In the genomic region with DNA sequence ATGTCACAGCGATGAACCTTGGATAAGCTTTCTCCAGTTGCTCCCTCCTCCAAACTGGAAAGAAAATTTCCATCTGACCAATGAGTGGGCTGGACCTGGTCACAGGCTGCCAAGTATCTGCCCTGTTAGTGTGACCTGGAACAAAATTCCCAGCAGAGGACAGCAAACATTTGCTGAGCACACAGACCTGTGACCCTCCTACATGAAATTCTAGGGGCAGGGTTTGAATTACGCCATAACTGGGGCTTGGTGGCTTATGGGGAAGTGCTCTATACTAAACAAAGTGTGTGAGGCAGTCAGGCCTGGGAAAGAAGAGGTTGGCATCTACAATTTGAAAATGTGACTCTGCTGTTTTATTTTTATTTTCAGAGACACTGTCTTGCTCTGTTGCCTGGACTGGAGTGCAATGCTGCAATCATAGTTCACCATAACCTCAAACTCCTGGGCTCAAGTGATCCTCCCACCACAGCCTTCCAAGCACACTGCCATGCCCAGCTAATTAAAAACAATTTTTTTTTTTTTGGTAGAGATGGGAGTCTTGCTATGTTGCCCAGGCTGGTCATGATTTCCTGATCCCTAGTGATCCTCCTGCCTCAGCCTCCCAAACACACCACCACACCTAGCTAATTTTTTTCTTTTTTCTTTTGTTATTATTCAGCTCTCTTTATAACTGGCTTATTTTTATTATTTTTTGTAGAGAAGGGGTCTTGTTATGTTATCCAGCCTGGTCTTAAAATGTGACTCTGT, we compare ENCODE assay signal across 1 cellular context.
TF ChIP-seq lines count a peak whose summit lies in the region.

No MANE protein-coding gene starts in this region.

TF ChIP-seq in HepG2, 621 proteins besides CTCF, POLR2A, EP300 and RAD21 (continued from another document):
- TF ChIP-seq, protein P1, sequence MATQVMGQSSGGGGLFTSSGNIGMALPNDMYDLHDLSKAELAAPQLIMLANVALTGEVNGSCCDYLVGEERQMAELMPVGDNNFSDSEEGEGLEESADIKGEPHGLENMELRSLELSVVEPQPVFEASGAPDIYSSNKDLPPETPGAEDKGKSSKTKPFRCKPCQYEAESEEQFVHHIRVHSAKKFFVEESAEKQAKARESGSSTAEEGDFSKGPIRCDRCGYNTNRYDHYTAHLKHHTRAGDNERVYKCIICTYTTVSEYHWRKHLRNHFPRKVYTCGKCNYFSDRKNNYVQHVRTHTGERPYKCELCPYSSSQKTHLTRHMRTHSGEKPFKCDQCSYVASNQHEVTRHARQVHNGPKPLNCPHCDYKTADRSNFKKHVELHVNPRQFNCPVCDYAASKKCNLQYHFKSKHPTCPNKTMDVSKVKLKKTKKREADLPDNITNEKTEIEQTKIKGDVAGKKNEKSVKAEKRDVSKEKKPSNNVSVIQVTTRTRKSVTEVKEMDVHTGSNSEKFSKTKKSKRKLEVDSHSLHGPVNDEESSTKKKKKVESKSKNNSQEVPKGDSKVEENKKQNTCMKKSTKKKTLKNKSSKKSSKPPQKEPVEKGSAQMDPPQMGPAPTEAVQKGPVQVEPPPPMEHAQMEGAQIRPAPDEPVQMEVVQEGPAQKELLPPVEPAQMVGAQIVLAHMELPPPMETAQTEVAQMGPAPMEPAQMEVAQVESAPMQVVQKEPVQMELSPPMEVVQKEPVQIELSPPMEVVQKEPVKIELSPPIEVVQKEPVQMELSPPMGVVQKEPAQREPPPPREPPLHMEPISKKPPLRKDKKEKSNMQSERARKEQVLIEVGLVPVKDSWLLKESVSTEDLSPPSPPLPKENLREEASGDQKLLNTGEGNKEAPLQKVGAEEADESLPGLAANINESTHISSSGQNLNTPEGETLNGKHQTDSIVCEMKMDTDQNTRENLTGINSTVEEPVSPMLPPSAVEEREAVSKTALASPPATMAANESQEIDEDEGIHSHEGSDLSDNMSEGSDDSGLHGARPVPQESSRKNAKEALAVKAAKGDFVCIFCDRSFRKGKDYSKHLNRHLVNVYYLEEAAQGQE (IDR thresholded peaks at IDR 0.05; ENCODE audit: borderline replicate concordance in 1 of 2, low read depth in 1 of 2, low read length in 2 of 2): peak in 1 of 2 experiments; percentile 69; a peak in 1 of 4 replicates
- TF ChIP-seq DNMT3B (CRISPR knock-in tag; conservative IDR thresholded peaks at IDR 0.05) (no peak), ZNF772 (CRISPR knock-in tag; IDR thresholded peaks at IDR 0.05) (peak; percentile 65; the same call in 1 of the 2 replicates), ZC3H4 (CRISPR knock-in tag; IDR thresholded peaks at IDR 0.05; ENCODE audit: borderline replicate concordance) (no peak), ZFYVE20 (CRISPR knock-in tag; IDR thresholded peaks at IDR 0.05; ENCODE audit: borderline replicate concordance, low read depth) (no peak), FOXP1 (IDR thresholded peaks at IDR 0.05) (no peak), FOXP1 (CRISPR knock-in tag; IDR thresholded peaks at IDR 0.05) (peak; percentile 89), TGIF2 (CRISPR knock-in tag; IDR thresholded peaks at IDR 0.05) (no peak; the same call in 1 of the 2 replicates), FOXA3 (CRISPR knock-in tag; IDR thresholded peaks at IDR 0.05) (peak; percentile 95), GABPA (IDR thresholded peaks at IDR 0.05; ENCODE audit: low read depth, low read length) (no peak), GABPA (CRISPR knock-in tag; IDR thresholded peaks at IDR 0.05; ENCODE audit: low read depth) (peak; percentile 74), ARNT (IDR thresholded peaks at IDR 0.05) (no peak), MBNL3 (CRISPR knock-in tag; conservative IDR thresholded peaks at IDR 0.05) (no peak)
- TF ChIP-seq, protein P2, sequence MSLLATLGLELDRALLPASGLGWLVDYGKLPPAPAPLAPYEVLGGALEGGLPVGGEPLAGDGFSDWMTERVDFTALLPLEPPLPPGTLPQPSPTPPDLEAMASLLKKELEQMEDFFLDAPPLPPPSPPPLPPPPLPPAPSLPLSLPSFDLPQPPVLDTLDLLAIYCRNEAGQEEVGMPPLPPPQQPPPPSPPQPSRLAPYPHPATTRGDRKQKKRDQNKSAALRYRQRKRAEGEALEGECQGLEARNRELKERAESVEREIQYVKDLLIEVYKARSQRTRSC (CRISPR knock-in tag; IDR thresholded peaks at IDR 0.05; ENCODE audit: low read depth): no peak
- TF ChIP-seq, protein P3, sequence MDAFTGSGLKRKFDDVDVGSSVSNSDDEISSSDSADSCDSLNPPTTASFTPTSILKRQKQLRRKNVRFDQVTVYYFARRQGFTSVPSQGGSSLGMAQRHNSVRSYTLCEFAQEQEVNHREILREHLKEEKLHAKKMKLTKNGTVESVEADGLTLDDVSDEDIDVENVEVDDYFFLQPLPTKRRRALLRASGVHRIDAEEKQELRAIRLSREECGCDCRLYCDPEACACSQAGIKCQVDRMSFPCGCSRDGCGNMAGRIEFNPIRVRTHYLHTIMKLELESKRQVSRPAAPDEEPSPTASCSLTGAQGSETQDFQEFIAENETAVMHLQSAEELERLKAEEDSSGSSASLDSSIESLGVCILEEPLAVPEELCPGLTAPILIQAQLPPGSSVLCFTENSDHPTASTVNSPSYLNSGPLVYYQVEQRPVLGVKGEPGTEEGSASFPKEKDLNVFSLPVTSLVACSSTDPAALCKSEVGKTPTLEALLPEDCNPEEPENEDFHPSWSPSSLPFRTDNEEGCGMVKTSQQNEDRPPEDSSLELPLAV (CRISPR knock-in tag; conservative IDR thresholded peaks at IDR 0.05; ENCODE audit: low read depth): no peak
- TF ChIP-seq, protein P4, sequence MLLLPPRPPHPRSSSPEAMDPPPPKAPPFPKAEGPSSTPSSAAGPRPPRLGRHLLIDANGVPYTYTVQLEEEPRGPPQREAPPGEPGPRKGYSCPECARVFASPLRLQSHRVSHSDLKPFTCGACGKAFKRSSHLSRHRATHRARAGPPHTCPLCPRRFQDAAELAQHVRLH (CRISPR knock-in tag; IDR thresholded peaks at IDR 0.05; ENCODE audit: borderline replicate concordance, low read depth): peak; percentile 60; the same call in 1 of the 2 replicates
